Comparison of ENCODE assay signal across 8 cellular contexts in genomic region chr15:74788042-74788715, GRCh38. TPM values are rescaled to one million over a fixed set of nuclear protein-coding genes. Genes with fewer than 3 reads are reported as not detected.
A peak's percentile ranks its signal among the peaks of the same experiment; 100 is the strongest.
DNase-seq lines count a peak whose midpoint lies in the region; ATAC-seq and TF ChIP-seq lines count a peak whose summit lies in the region.

No MANE protein-coding gene starts in this region.

- no peak for ATAC-seq in GM21367 (IDR thresholded peaks at IDR 0.05; ENCODE audit: unreplicated experiment)
- ATAC-seq in GM18909 (IDR thresholded peaks at IDR 0.05; ENCODE audit: poor library complexity, unreplicated experiment) = no peak

- H3K9me3 Mint-ChIP-seq in endodermal cell = no peaks in the 10 kb centered on the region

- H3K4me2 ChIP-seq in OCI-LY1 (ENCODE audit: low read length) = peak overlapping the region; percentile 97

- TF ChIP-seq CTCF in OCI-LY1 (IDR thresholded peaks at IDR 0.05; ENCODE audit: low read length) (no peak), endodermal cell (conservative IDR thresholded peaks at IDR 0.05) (peak; percentile 12), spleen (IDR thresholded peaks at IDR 0.05 in 8 of 11, conservative IDR thresholded peaks at IDR 0.05 in 3 of 11) (peak in 1 of 11 experiments; percentile 35)

- DNase-seq in NK-92 treated with Interleukin-12 subunit alpha and Interleukin-12 subunit beta, amount 100 ng/mL, for 24 hours (lab: John Stamatoyannopoulos, UW) = peak; percentile 64
- DNase-seq in NK-92 (lab: John Stamatoyannopoulos, UW; ENCODE audit: unreplicated experiment) = no peak
- DNase-seq in endodermal cell = no peak
- peak; percentile 78 for DNase-seq in spleen
- DNase-seq in NCI-H1436 treated with DMSO at 0.1 percent for 48 hours (lab: John Stamatoyannopoulos, UW) = no peak

- no peaks in the 10 kb centered on the region for H3K9me2 ChIP-seq in OCI-LY1 (ENCODE audit: low read depth, low read length)

- H3K4me3 ChIP-seq in OCI-LY1 (ENCODE audit: low read depth, low read length, poor library complexity, severe bottlenecking) (peak overlapping the region; percentile 97), endodermal cell (ENCODE audit: low read length) (no peak overlapping the region), spleen (peak overlapping the region in 7 of 8 donors; percentile 46 to 98 (median 52))

- no peaks in the 10 kb centered on the region for H3K9me3 ChIP-seq in OCI-LY1 (ENCODE audit: low read length)
- H3K9me3 ChIP-seq in endodermal cell (ENCODE audit: control insufficient read depth, low read length) = no peaks in the 10 kb centered on the region
- H3K9me3 ChIP-seq in spleen = no peaks in the 10 kb centered on the region

- H3K36me3 ChIP-seq in OCI-LY1 (ENCODE audit: insufficient read depth, low read length) (peaks cover 61% of the 10 kb centered on the region; the same call in 1 of the 2 replicates), endodermal cell (ENCODE audit: control insufficient read depth, insufficient read depth, low read length) (peaks cover 19% of the 10 kb centered on the region), spleen (peaks cover 0 to 45% (median 0%) of the 10 kb centered on the region in 6 donors)

- no peak overlapping the region for H3K27ac Mint-ChIP-seq in endodermal cell

- H3K4me1 ChIP-seq in OCI-LY1 (ENCODE audit: insufficient read depth, low read length, severe bottlenecking) (peaks cover 100% of the 10 kb centered on the region), endodermal cell (ENCODE audit: control insufficient read depth, insufficient read depth, low read length) (peaks cover 2% of the 10 kb centered on the region), spleen (peaks cover 94 to 100% (median 100%) of the 10 kb centered on the region in 6 donors)

- peaks cover 9% of the 10 kb centered on the region for H3K36me3 Mint-ChIP-seq in endodermal cell (ENCODE audit: low read depth)

- H4K20me1 ChIP-seq in OCI-LY1 (ENCODE audit: insufficient read depth, low read length) = no peaks in the 10 kb centered on the region

- H3K79me2 ChIP-seq in OCI-LY1 (ENCODE audit: insufficient read depth, low read length) = peaks cover 49% of the 10 kb centered on the region

- H3K27ac ChIP-seq in OCI-LY1 (ENCODE audit: low read depth, low read length, poor library complexity, severe bottlenecking) (peak overlapping the region; percentile 99), endodermal cell (ENCODE audit: low read depth, low read length) (no peak overlapping the region), spleen (peak overlapping the region; percentile 94 to 99 (median 96))

- no peaks in the 10 kb centered on the region for H3K27me3 Mint-ChIP-seq in endodermal cell (ENCODE audit: insufficient read depth)

- 67 to 68% methylated on average over 3 to 8 of the region's 8 CpGs for WGBS in endodermal cell (ENCODE audit: insufficient coverage in 1 of 2, insufficient read length in 1 of 2), 2 experiments
- WGBS in spleen, 5 donors = 7 to 19% (median 11%) methylated on average over 8 of the region's 8 CpGs

- H3K27me3 ChIP-seq in OCI-LY1 (ENCODE audit: insufficient read depth, low read length) (no peaks in the 10 kb centered on the region), endodermal cell (ENCODE audit: control insufficient read depth, insufficient read depth, low read length, poor library complexity, severe bottlenecking) (no peaks in the 10 kb centered on the region), spleen (replicated peaks in 1 of 7) (no peaks in the 10 kb centered on the region)

- peaks cover 24% of the 10 kb centered on the region for H3F3A ChIP-seq in OCI-LY1 (ENCODE audit: insufficient read depth, low read length)

- TF ChIP-seq POLR2A in spleen (IDR thresholded peaks at IDR 0.05) = no peak

- no peak overlapping the region for H2AFZ ChIP-seq in OCI-LY1 (ENCODE audit: low read length)

- peak overlapping the region; percentile 83 for H3K9ac ChIP-seq in OCI-LY1 (ENCODE audit: low read length)
- H3K9ac ChIP-seq in endodermal cell (ENCODE audit: extremely low read depth, low read length, poor library complexity, severe bottlenecking) = no peak overlapping the region

- no peak overlapping the region for H3K4me3 Mint-ChIP-seq in endodermal cell

- H3K4me1 Mint-ChIP-seq in endodermal cell = peaks cover 21% of the 10 kb centered on the region

- intact Hi-C loops in spleen (cut with DNase I; ENCODE audit: low total_unique reads) = no loop called here

RNA-seq across cellular contexts. Expression of gene CSK, which starts 6.3 kb away (rescaled TPM):
- total RNA-seq in endodermal cell (10 to 100 TPM; 64.3 to 68.5 TPM), spleen (100 to 1,000 TPM; 121 to 281 (median 197) TPM)
- polyA plus RNA-seq in endodermal cell (2013, experiment 1 of 2) = 47.2 TPM
- 45.1 TPM for polyA plus RNA-seq in endodermal cell (2013, experiment 2 of 2)
- 100 to 1,000 TPM; 150 to 244 (median 187) TPM for polyA plus RNA-seq in spleen

RNA-seq across cellular contexts. Expression of gene LMAN1L, which starts 24.5 kb away (rescaled TPM):
- total RNA-seq in endodermal cell (not detected), spleen (100 to 1,000 TPM in 4 of 7 donors, 10 to 100 TPM in 3; 55.3 to 164 (median 106) TPM)
- not detected for polyA plus RNA-seq in endodermal cell (2013, experiment 1 of 2)
- polyA plus RNA-seq in endodermal cell (2013, experiment 2 of 2) = not detected
- 10 to 100 TPM in 2 of 3 donors, 1 to 10 TPM in 1; 2.4 to 36.8 (median 25.6) TPM for polyA plus RNA-seq in spleen

RNA-seq across cellular contexts. Expression of gene CPLX3, which starts 38.2 kb away (rescaled TPM):
- not detected for total RNA-seq in endodermal cell
- polyA plus RNA-seq in endodermal cell (2013, experiment 1 of 2) = 0.25 TPM
- polyA plus RNA-seq in endodermal cell (2013, experiment 2 of 2) = 0.17 TPM
- 10 to 100 TPM; 17.7 to 73.7 (median 37.0) TPM for total RNA-seq in spleen
- polyA plus RNA-seq in spleen = 100 to 1,000 TPM in 2 of 3 donors, 10 to 100 TPM in 1; 28.9 to 207 (median 127) TPM

RNA-seq across cellular contexts. Expression of gene CYP1A2, which starts 39.5 kb away (rescaled TPM):
- total RNA-seq in endodermal cell (not detected), spleen (not detected)
- polyA plus RNA-seq in endodermal cell (2013, experiment 1 of 2) = not detected
- not detected for polyA plus RNA-seq in endodermal cell (2013, experiment 2 of 2)
- polyA plus RNA-seq in spleen = not detected

RNA-seq across cellular contexts. Expression of gene ULK3, which starts 54.8 kb away (rescaled TPM):
- total RNA-seq in endodermal cell = 10 to 100 TPM; 33.9 to 36.2 TPM
- 49.9 TPM for polyA plus RNA-seq in endodermal cell (2013, experiment 1 of 2)
- polyA plus RNA-seq in endodermal cell (2013, experiment 2 of 2) = 32.5 TPM
- 10 to 100 TPM; 51.7 to 74.6 (median 57.7) TPM for total RNA-seq in spleen
- polyA plus RNA-seq in spleen = 10 to 100 TPM; 33.2 to 71.5 (median 64.7) TPM

Comparison
In these comparisons a context has a peak if more than half of its experiments do, and no peak if none do; other contexts are left out.
1. DNase-seq: peak in NK-92 treated with Interleukin-12 subunit alpha and Interleukin-12 subunit beta, amount 100 ng/mL, for 24 hours (single experiment) and spleen (single experiment); none in NK-92 (single experiment), endodermal cell (single experiment) and NCI-H1436 treated with DMSO at 0.1 percent for 48 hours (single experiment).
2. RNA of gene LMAN1L, which starts 24.5 kb away (total RNA-seq): 55.3 to 164 TPM in spleen; not detected in endodermal cell; every median in the first group is over 10 times any median in the second.
3. RNA of gene CPLX3, which starts 38.2 kb away (total RNA-seq): 17.7 to 73.7 TPM in spleen; not detected in endodermal cell; every median in the first group is over 10 times any median in the second.